ENCODE assay signal across 8 cellular contexts in genomic region chr11:118918686-118919280, GRCh38. TPM values are rescaled to one million over a fixed set of nuclear protein-coding genes. Genes with fewer than 3 reads are reported as not detected.
A peak's percentile ranks its signal among the peaks of the same experiment; 100 is the strongest.
DNase-seq lines count a peak whose midpoint lies in the region; ATAC-seq and TF ChIP-seq lines count a peak whose summit lies in the region.

No MANE protein-coding gene starts in this region.

- H3K4me1 Mint-ChIP-seq in GM23338, result peaks cover 86% of the 10 kb centered on the region

- H3K4me3 ChIP-seq in GM23338 (peak overlapping the region; percentile 98), rectal smooth muscle tissue (ENCODE audit: low read length) (peak overlapping the region; percentile 81)

- peak overlapping the region; percentile 81 for H3K9ac ChIP-seq in rectal smooth muscle tissue (ENCODE audit: low read length)

- peak overlapping the region; percentile 97 for H3K27ac Mint-ChIP-seq in GM23338

- H3K79me2 ChIP-seq in GM23338 (replicated peaks; ENCODE audit: insufficient read depth), result peaks cover 93% of the 10 kb centered on the region

- H3K9me3 Mint-ChIP-seq in GM23338, result no peaks in the 10 kb centered on the region

- H3K36me3 ChIP-seq in GM23338 (ENCODE audit: insufficient read depth), result no peaks in the 10 kb centered on the region
- H3K36me3 ChIP-seq in rectal smooth muscle tissue (ENCODE audit: control insufficient read depth, insufficient read depth, low read length), result no peaks in the 10 kb centered on the region

- H3K9me2 ChIP-seq in GM23338 (ENCODE audit: insufficient read depth), result no peaks in the 10 kb centered on the region

- peak overlapping the region; percentile 67 for H3K4me3 Mint-ChIP-seq in GM23338

- H3K27me3 ChIP-seq in GM23338 (ENCODE audit: insufficient read depth) (no peaks in the 10 kb centered on the region), rectal smooth muscle tissue (ENCODE audit: control insufficient read depth, insufficient read depth, low read length) (no peaks in the 10 kb centered on the region)

- no peak overlapping the region for H2AFZ ChIP-seq in GM23338

- H3F3A ChIP-seq in GM23338 (replicated peaks; ENCODE audit: low read depth), result peaks cover 17% of the 10 kb centered on the region

- H4K20me1 ChIP-seq in GM23338 (replicated peaks; ENCODE audit: insufficient read depth), result peaks cover 10% of the 10 kb centered on the region; the same call in 1 of the 2 replicates

- no peak for TF ChIP-seq CTCF in GM23338 (conservative IDR thresholded peaks at IDR 0.05; ENCODE audit: low read depth in 2 of 2)

- peaks cover 95% of the 10 kb centered on the region for H3K4me1 ChIP-seq in GM23338 (ENCODE audit: insufficient read depth)
- peaks cover 81% of the 10 kb centered on the region for H3K4me1 ChIP-seq in rectal smooth muscle tissue (ENCODE audit: control insufficient read depth, insufficient read depth, low read length)

- DNase-seq in GM23338 (ENCODE audit: low spot score), result no peak
- peak; percentile 44 for DNase-seq in SW480 (ENCODE audit: low spot score)
- DNase-seq in fibroblast of gingiva (ENCODE audit: low read depth), result peak; percentile 42
- no peak for DNase-seq in NCI-H1048 (lab: John Stamatoyannopoulos, UW)

- ATAC-seq in GM23338 (peak; percentile 0; the same call in 2 of the 3 replicates), GM21526 (IDR thresholded peaks at IDR 0.05; ENCODE audit: low FRiP score, unreplicated experiment) (no peak), GM18907 (IDR thresholded peaks at IDR 0.05; ENCODE audit: unreplicated experiment) (no peak), HG03135 (IDR thresholded peaks at IDR 0.05; ENCODE audit: unreplicated experiment) (no peak)

- H3K27ac ChIP-seq in GM23338 (ENCODE audit: low read depth) (peak overlapping the region; percentile 97), rectal smooth muscle tissue (ENCODE audit: low read depth, low read length) (peak overlapping the region; percentile 91)

- H3K36me3 Mint-ChIP-seq in GM23338 (ENCODE audit: low read depth), result peaks cover 7% of the 10 kb centered on the region

- H3K27me3 Mint-ChIP-seq in GM23338 (ENCODE audit: insufficient read depth, low read depth, poor library complexity), result peaks cover 30% of the 10 kb centered on the region

- H3K4me2 ChIP-seq in GM23338, result peak overlapping the region; percentile 99

TF ChIP-seq in GM23338, 12 proteins besides CTCF, POLR2A, EP300 and RAD21 (continues in another document):
- TF ChIP-seq NANOG (IDR thresholded peaks at IDR 0.05; ENCODE audit: borderline replicate concordance) (no peak), POLR2AphosphoS5 (IDR thresholded peaks at IDR 0.05; ENCODE audit: low read depth) (no peak), ZNF114 (CRISPR knock-in tag; IDR thresholded peaks at IDR 0.05) (no peak), ZNF331 (CRISPR knock-in tag; IDR thresholded peaks at IDR 0.05; ENCODE audit: low read depth) (no peak), JUNB (IDR thresholded peaks at IDR 0.05; ENCODE audit: unreplicated experiment) (no peak), ZNF462 (CRISPR knock-in tag; IDR thresholded peaks at IDR 0.05) (no peak), STAT1 (IDR thresholded peaks at IDR 0.05; ENCODE audit: unreplicated experiment) (no peak), ETS1 (IDR thresholded peaks at IDR 0.05) (no peak)

RNA-seq across cellular contexts. Expression of gene BCL9L, which starts 6.9 kb away (rescaled TPM):
- 24.1 and 35.1 TPM in 2 replicates for total RNA-seq in GM23338 (2014; rRNA removed; shearing (Covaris generic))
- polyA plus RNA-seq in GM23338 (2016; fragmentation: Nextera tagmentation; extraction: Ambion mirVana), result 15.9 and 23.6 TPM in 2 replicates

RNA-seq across cellular contexts. Expression of gene CXCR5, which starts 35.1 kb away (rescaled TPM):
- total RNA-seq in GM23338 (2014; rRNA removed; shearing (Covaris generic)), result not detected in 2 replicates
- 0.18 and 0.96 TPM in 2 replicates for polyA plus RNA-seq in GM23338 (2016; fragmentation: Nextera tagmentation; extraction: Ambion mirVana)

RNA-seq across cellular contexts. Expression of gene UPK2, which starts 37.3 kb away (rescaled TPM):
- not detected in 2 replicates for total RNA-seq in GM23338 (2014; rRNA removed; shearing (Covaris generic))
- 0.74 and 1.4 TPM in 2 replicates for polyA plus RNA-seq in GM23338 (2016; fragmentation: Nextera tagmentation; extraction: Ambion mirVana)

RNA-seq across cellular contexts. Expression of gene FOXR1, which starts 52.8 kb away (rescaled TPM):
- not detected in 2 replicates for total RNA-seq in GM23338 (2014; rRNA removed; shearing (Covaris generic))
- polyA plus RNA-seq in GM23338 (2016; fragmentation: Nextera tagmentation; extraction: Ambion mirVana), result not detected in 2 replicates

Comparison
In these comparisons a context has a peak if more than half of its experiments do, and no peak if none do; other contexts are left out.
1. DNase-seq: peak in SW480 (single experiment) and fibroblast of gingiva (single experiment); none in GM23338 (single experiment) and NCI-H1048 (single experiment).